ENCODE assay signal across 10 cellular contexts in genomic region chr5:1524799-1525623, GRCh38. TPM values are rescaled to one million over a fixed set of nuclear protein-coding genes. Genes with fewer than 3 reads are reported as not detected.
DNase-seq lines count a peak whose midpoint lies in the region; ATAC-seq and TF ChIP-seq lines count a peak whose summit lies in the region.
"Had no signal": no experiment of that assay in that cellular context is flagged by ENCODE, and none has a peak within 500 bp of the region (broad histone marks: within the 10 kb centered on the region; RNA-seq: fewer than 3 reads in every experiment).

No MANE protein-coding gene starts in this region.

- no peaks in the 10 kb centered on the region for H3K27me3 ChIP-seq in CD4-positive, alpha-beta memory T cell (ENCODE audit: insufficient read depth, low read length)
- H3K27me3 ChIP-seq in MG63: no peaks in the 10 kb centered on the region
- H3K27me3 ChIP-seq: thyroid gland had no signal

- POLR2A ChIA-PET in CD4-positive, alpha-beta memory T cell (lab: Charles Lee; ENCODE audit: partially characterized antibody): interaction anchor here (1.1 to 4.1 kb wide), 4 partner anchors 8 to 180 kb away, joined by 4 to 36 read pairs (median 14); no protein-coding TSS in a partner anchor

- intact Hi-C loops in CD4-positive, alpha-beta memory T cell (cut with micrococcal nuclease): loop anchor here (1.0 kb wide), 2 partner anchors 139 to 276 kb away; partner anchors contain the start of gene NDUFS6

- H3K27ac Mint-ChIP-seq in CD4-positive, alpha-beta memory T cell: peak overlapping the region in 2 of 7 donors; percentile 13 to 58
- H3K27ac Mint-ChIP-seq in chondrocyte (ENCODE audit: unreplicated experiment) (peak overlapping the region; percentile 5), neural crest cell (ENCODE audit: unreplicated experiment) (no peak overlapping the region)

- H3K4me3 Mint-ChIP-seq in CD4-positive, alpha-beta memory T cell: peak overlapping the region; percentile 22 to 76 (median 68)
- H3K4me3 Mint-ChIP-seq in chondrocyte (ENCODE audit: unreplicated experiment) (peak overlapping the region; percentile 19), neural crest cell (peak overlapping the region; percentile 35)

- H3K4me3 ChIP-seq in CD4-positive, alpha-beta memory T cell (ENCODE audit: low read length in 2 of 2): peak overlapping the region in 1 of 2 donors; percentile 54
- peak overlapping the region; percentile 69; the same call in 1 of the 2 replicates for H3K4me3 ChIP-seq in MG63

- peaks cover 10 to 23% (median 16%) of the 10 kb centered on the region in 4 donors for H3K4me1 Mint-ChIP-seq in CD4-positive, alpha-beta memory T cell
- H3K4me1 Mint-ChIP-seq in chondrocyte (ENCODE audit: low read depth) (peaks cover 15% of the 10 kb centered on the region), neural crest cell (peaks cover 15% of the 10 kb centered on the region)

- no peak for ATAC-seq in GM19455 (IDR thresholded peaks at IDR 0.05; ENCODE audit: unreplicated experiment)

- no peaks in the 10 kb centered on the region for H3K9me3 Mint-ChIP-seq in CD4-positive, alpha-beta memory T cell
- H3K9me3 Mint-ChIP-seq in chondrocyte (ENCODE audit: low read depth) (no peaks in the 10 kb centered on the region), neural crest cell (no peaks in the 10 kb centered on the region)

- H3K27ac ChIP-seq in CD4-positive, alpha-beta memory T cell (ENCODE audit: low read depth, low read length): peak overlapping the region; percentile 70

- peaks cover 27% of the 10 kb centered on the region for H3K4me1 ChIP-seq in CD4-positive, alpha-beta memory T cell (ENCODE audit: insufficient read depth, low read length)

- CTCF ChIA-PET in CD4-positive, alpha-beta memory T cell (lab: Charles Lee; ENCODE audit: partially characterized antibody): no interaction called here

- H3K36me3 Mint-ChIP-seq in CD4-positive, alpha-beta memory T cell: peaks cover 3 to 9% of the 10 kb centered on the region in 2 donors
- peaks cover 1% of the 10 kb centered on the region for H3K36me3 Mint-ChIP-seq in chondrocyte (ENCODE audit: low read depth)
- H3K36me3 Mint-ChIP-seq in neural crest cell (ENCODE audit: low read depth): no peaks in the 10 kb centered on the region

- no peaks in the 10 kb centered on the region for H3K9me3 ChIP-seq in CD4-positive, alpha-beta memory T cell (ENCODE audit: control insufficient read depth in 1 of 2, low read length in 2 of 2)
- 0 out of 2 replicates have a peak, but pooled peaks cover 4% of the 10 kb centered on the region for H3K9me3 ChIP-seq in MG63
- H3K9me3 ChIP-seq: thyroid gland had no signal

- no peak for TF ChIP-seq CTCF in chondrocyte (IDR thresholded peaks at IDR 0.05)
- no peak for TF ChIP-seq CTCF in neural crest cell (conservative IDR thresholded peaks at IDR 0.05)

- H3K27me3 Mint-ChIP-seq in CD4-positive, alpha-beta memory T cell: no peaks in the 10 kb centered on the region
- H3K27me3 Mint-ChIP-seq in chondrocyte (ENCODE audit: low read depth) (peaks cover 18% of the 10 kb centered on the region), neural crest cell (ENCODE audit: low read depth) (no peaks in the 10 kb centered on the region)

- no peak for DNase-seq in CD4-positive, alpha-beta memory T cell
- peak; percentile 4 for DNase-seq in MG63
- DNase-seq in chondrocyte (ENCODE audit: low spot score): peak; percentile 85
- no peak for DNase-seq in neural crest cell (ENCODE audit: low read depth, low spot score)
- no peak for DNase-seq in NCI-H748 (lab: John Stamatoyannopoulos, UW; ENCODE audit: unreplicated experiment)
- no peak for DNase-seq in NCI-H2196 (lab: John Stamatoyannopoulos, UW; ENCODE audit: unreplicated experiment)
- DNase-seq in AG08396 (ENCODE audit: low spot score): no peak
- DNase-seq: NCI-H1105 treated with DMSO at 0.1 percent for 48 hours had no signal

- no peaks in the 10 kb centered on the region for H3K36me3 ChIP-seq in CD4-positive, alpha-beta memory T cell (ENCODE audit: insufficient read depth, low read length)
- peaks cover 28% of the 10 kb centered on the region for H3K36me3 ChIP-seq in MG63
- H3K36me3 ChIP-seq: thyroid gland had no signal

RNA-seq across cellular contexts. Expression of gene LPCAT1, which starts 1.3 kb away (rescaled TPM):
- total RNA-seq in CD4-positive, alpha-beta memory T cell: 10 to 100 TPM; 62.8 to 63.6 TPM
- polyA plus RNA-seq in CD4-positive, alpha-beta memory T cell: 10 to 100 TPM in 1 of 2 donors, 1 to 10 TPM in 1; 9.0 to 32.2 TPM
- 130 and 166 TPM in 2 replicates for total RNA-seq in MG63 (2014; rRNA removed; shearing (Covaris generic); ENCODE audit: low replicate concordance)
- total RNA-seq in chondrocyte: 39.9 to 49.4 TPM (median 46.4 TPM) in 3 replicates
- total RNA-seq in neural crest cell: 101 and 111 TPM in 2 replicates

Comparison
In these comparisons a context has a peak if more than half of its experiments do, and no peak if none do; other contexts are left out.
1. DNase-seq: peak in MG63 (single experiment) and chondrocyte (single experiment); none in CD4-positive, alpha-beta memory T cell (0 of 5), neural crest cell (single experiment), NCI-H748 (single experiment), NCI-H2196 (single experiment) and AG08396 (single experiment).
2. Peak in every context shown above with its lines, with median percentiles within 50 percentile points of each other: H3K4me3 Mint-ChIP-seq.